In genomic region chr15:92808611-92809063, GRCh38 we compare ENCODE assay signal across 8 cellular contexts.
A peak's percentile ranks its signal among the peaks of the same experiment; 100 is the strongest.
DNase-seq lines count a peak whose midpoint lies in the region; ATAC-seq, FAIRE-seq and TF ChIP-seq lines count a peak whose summit lies in the region.

No MANE protein-coding gene starts in this region.

- FAIRE-seq in urothelium cell line (lab: Jason Lieb, UNC), result no peak

- H3K27ac Mint-ChIP-seq in T-helper 2 cell treated with Interferon-gamma antibody and Interleukin-4, amounts not matched to agents 5 μg/mL and 100 μg/mL, for 36 hours, result peak overlapping the region; percentile 98

- H3K4me1 Mint-ChIP-seq in T-helper 2 cell treated with Interferon-gamma antibody and Interleukin-4, amounts not matched to agents 5 μg/mL and 100 μg/mL, for 36 hours (ENCODE audit: low read depth), result peaks cover 34% of the 10 kb centered on the region

- no peaks in the 10 kb centered on the region for H3K27me3 Mint-ChIP-seq in T-helper 2 cell treated with Interferon-gamma antibody and Interleukin-4, amounts not matched to agents 5 μg/mL and 100 μg/mL, for 36 hours (ENCODE audit: low read depth)

- H3K36me3 ChIP-seq in right lobe of liver (no peaks in the 10 kb centered on the region), tibial nerve (no peaks in the 10 kb centered on the region)

- H3K4me3 Mint-ChIP-seq in T-helper 2 cell treated with Interferon-gamma antibody and Interleukin-4, amounts not matched to agents 5 μg/mL and 100 μg/mL, for 36 hours, result peak overlapping the region; percentile 91

- no peak for DNase-seq in T-helper 2 cell treated with Interferon-gamma antibody and Interleukin-4, amounts not matched to agents 5 μg/mL and 100 μg/mL, for 36 hours (ENCODE audit: low spot score)
- DNase-seq in T-helper 2 cell, result no peak
- DNase-seq in NCI-H69 (lab: John Stamatoyannopoulos, UW), result peak; percentile 77
- DNase-seq in caudate nucleus (lab: John Stamatoyannopoulos, UW), result peak in 6 of 61 donors; percentile 17 to 73 (median 54)
- DNase-seq in right lobe of liver, result peak; percentile 71 to 78 (median 74)
- DNase-seq in tibial nerve (ENCODE audit: low spot score in 2 of 2), result no peak
- DNase-seq in urothelium cell line (ENCODE audit: low spot score), result no peak

- TF ChIP-seq CTCF in right lobe of liver (IDR thresholded peaks at IDR 0.05), result no peak
- no peak for TF ChIP-seq CTCF in tibial nerve (IDR thresholded peaks at IDR 0.05)

- no peak for TF ChIP-seq EP300 in tibial nerve (IDR thresholded peaks at IDR 0.05)

- intact Hi-C loops in right lobe of liver (cut with DNase I), result loop anchor here in 1 of 2 donors (5.0 kb wide), 1 partner anchor 94 kb away; the partner anchor contains the start of gene CHD2

- H3K9me3 Mint-ChIP-seq in T-helper 2 cell treated with Interferon-gamma antibody and Interleukin-4, amounts not matched to agents 5 μg/mL and 100 μg/mL, for 36 hours, result no peaks in the 10 kb centered on the region

- TF ChIP-seq POLR2A in right lobe of liver (IDR thresholded peaks at IDR 0.05), result no peak
- no peak for TF ChIP-seq POLR2A in tibial nerve (IDR thresholded peaks at IDR 0.05)

- H3K4me3 ChIP-seq in right lobe of liver, result peak overlapping the region; percentile 52 to 61 (median 60)
- H3K4me3 ChIP-seq in tibial nerve, result peak overlapping the region; percentile 45 to 64 (median 52)

- H3K27ac ChIP-seq in caudate nucleus (ENCODE audit: low read depth, low read length) (peak overlapping the region; percentile 92), right lobe of liver (peak overlapping the region; percentile 99 to 100 (median 100)), tibial nerve (peak overlapping the region; percentile 93 to 98 (median 96))

- H3K27me3 ChIP-seq in right lobe of liver, result no peaks in the 10 kb centered on the region
- H3K27me3 ChIP-seq in tibial nerve, result no peaks in the 10 kb centered on the region

- WGBS in right lobe of liver (ENCODE audit: insufficient coverage, low coverage, low lambda C conversion rate, missing lambda C conversion rate), result 0% methylated on average over 14 of the region's 30 CpGs
- WGBS in tibial nerve, 2 donors, result 11 to 27% methylated on average over 30 of the region's 30 CpGs

- ATAC-seq in HG02588 (IDR thresholded peaks at IDR 0.05; ENCODE audit: unreplicated experiment) (peak; percentile 8), right lobe of liver (peak; percentile 3 to 22 (median 8))

- no peaks in the 10 kb centered on the region for H3K9me3 ChIP-seq in right lobe of liver
- no peaks in the 10 kb centered on the region for H3K9me3 ChIP-seq in tibial nerve

- H3K36me3 Mint-ChIP-seq in T-helper 2 cell treated with Interferon-gamma antibody and Interleukin-4, amounts not matched to agents 5 μg/mL and 100 μg/mL, for 36 hours (ENCODE audit: low read depth), result peaks cover 3% of the 10 kb centered on the region

- H3K4me1 ChIP-seq in right lobe of liver (peaks cover 0 to 27% (median 12%) of the 10 kb centered on the region in 4 donors), tibial nerve (peaks cover 0 to 60% (median 31%) of the 10 kb centered on the region in 4 donors)

Comparison
In these comparisons a context has a peak if more than half of its experiments do, and no peak if none do; other contexts are left out.
1. DNase-seq: peak in NCI-H69 (single experiment) and right lobe of liver (3 of 3); none in T-helper 2 cell treated with Interferon-gamma antibody and Interleukin-4, amounts not matched to agents 5 μg/mL and 100 μg/mL, for 36 hours (single experiment), T-helper 2 cell (0 of 5), tibial nerve (0 of 2) and urothelium cell line (single experiment).
2. Peak in every context shown above with its lines, with median percentiles within 50 percentile points of each other: H3K27ac ChIP-seq.